8 cellular contexts compared by ENCODE assay signal in the genomic region with DNA sequence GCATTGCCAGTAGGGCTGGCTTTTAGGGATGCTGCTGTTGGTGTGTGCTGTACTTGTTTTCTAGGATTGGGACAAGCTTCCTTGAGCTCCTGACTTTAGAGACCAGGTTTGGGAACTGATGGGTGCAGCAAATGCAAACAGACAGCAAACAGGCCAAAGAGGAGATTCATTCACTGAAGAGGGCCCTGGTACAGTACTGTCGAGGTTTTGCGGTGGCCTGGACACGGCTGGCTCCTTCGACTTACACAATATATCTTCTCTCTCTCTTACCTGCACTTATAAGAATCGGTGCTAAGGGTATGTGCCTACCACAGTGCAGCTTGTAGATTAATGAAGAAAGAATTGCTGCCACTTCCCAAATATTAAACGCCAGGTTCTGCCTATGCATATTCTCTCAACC. TPM values are rescaled to one million over a fixed set of nuclear protein-coding genes. Genes with fewer than 3 reads are reported as not detected.
DNase-seq lines count a peak whose midpoint lies in the region; ATAC-seq and TF ChIP-seq lines count a peak whose summit lies in the region.

No MANE protein-coding gene starts in this region.

- peak overlapping the region; percentile 86 to 94 for H3K4me3 Mint-ChIP-seq in CD14-positive monocyte
- H3K4me3 Mint-ChIP-seq in endothelial cell (ENCODE audit: unreplicated experiment), result peak overlapping the region; percentile 89

- H3K27me3 Mint-ChIP-seq in CD14-positive monocyte (ENCODE audit: low read depth in 3 of 3) (peaks cover 0 to 5% (median 2%) of the 10 kb centered on the region in 3 donors), endothelial cell (ENCODE audit: unreplicated experiment) (no peaks in the 10 kb centered on the region)

- H3K4me1 Mint-ChIP-seq in CD14-positive monocyte, result peaks cover 17% of the 10 kb centered on the region
- peaks cover 10% of the 10 kb centered on the region for H3K4me1 Mint-ChIP-seq in endothelial cell (ENCODE audit: unreplicated experiment)

- H3K27ac Mint-ChIP-seq in CD14-positive monocyte (no peak overlapping the region), endothelial cell (ENCODE audit: unreplicated experiment) (no peak overlapping the region)

- no peak overlapping the region for H3K27ac ChIP-seq in OCI-LY3 (ENCODE audit: low read length)
- H3K27ac ChIP-seq in RWPE1, result no peak overlapping the region

- H3K9me3 ChIP-seq in OCI-LY3 (ENCODE audit: insufficient read depth, low read length) (no peaks in the 10 kb centered on the region), neuron (ENCODE audit: low read length) (no peaks in the 10 kb centered on the region)

- no peaks in the 10 kb centered on the region for H3K36me3 Mint-ChIP-seq in CD14-positive monocyte
- peaks cover 8% of the 10 kb centered on the region for H3K36me3 Mint-ChIP-seq in endothelial cell (ENCODE audit: low read depth, unreplicated experiment)

- H3K4me3 ChIP-seq in OCI-LY3 (ENCODE audit: low read length), result peak overlapping the region; percentile 97
- H3K4me3 ChIP-seq in neuron (ENCODE audit: low read length), result peak overlapping the region; percentile 86

- H2AFZ ChIP-seq in OCI-LY3 (ENCODE audit: low read depth, low read length) (peak overlapping the region; percentile 86; the same call in 1 of the 2 replicates), neuron (ENCODE audit: low read depth, low read length) (peak overlapping the region; percentile 90)

- peak overlapping the region; percentile 100 for H3K4me2 ChIP-seq in OCI-LY3 (ENCODE audit: low read length)

- no peak for ATAC-seq in GM18858 (IDR thresholded peaks at IDR 0.05; ENCODE audit: unreplicated experiment)

- TF ChIP-seq CTCF in CD14-positive monocyte (IDR thresholded peaks at IDR 0.05) (no peak), OCI-LY3 (IDR thresholded peaks at IDR 0.05; ENCODE audit: low read depth, low read length) (no peak), endothelial cell (IDR thresholded peaks at IDR 0.05; ENCODE audit: unreplicated experiment) (no peak), RWPE1 (conservative IDR thresholded peaks at IDR 0.05; ENCODE audit: low read depth) (no peak)

- no peaks in the 10 kb centered on the region for H3K27me3 ChIP-seq in OCI-LY3 (ENCODE audit: low read depth, low read length)
- no peaks in the 10 kb centered on the region for H3K27me3 ChIP-seq in neuron (ENCODE audit: insufficient read depth, low read length)

- POLR2A ChIA-PET in RWPE1 (lab: Yijun Ruan, JAX; ENCODE audit: low non-redundant PET), result no interaction called here

- CTCF ChIA-PET in RWPE1 (lab: Yijun Ruan, JAX), result no interaction called here

- intact Hi-C loops in CD14-positive monocyte (cut with micrococcal nuclease), result no loop called here

- H3K9ac ChIP-seq in OCI-LY3 (ENCODE audit: low read length), result peak overlapping the region; percentile 96

- H3K79me2 ChIP-seq in OCI-LY3 (ENCODE audit: low read length), result peaks cover 11% of the 10 kb centered on the region

- peaks cover 0 to 3% (median 0%) of the 10 kb centered on the region in 7 donors for H3K9me3 Mint-ChIP-seq in CD14-positive monocyte
- H3K9me3 Mint-ChIP-seq in endothelial cell (ENCODE audit: unreplicated experiment), result no peaks in the 10 kb centered on the region

- H3K36me3 ChIP-seq in OCI-LY3 (replicated peaks; ENCODE audit: low read depth, low read length) (no peaks in the 10 kb centered on the region), neuron (ENCODE audit: insufficient read depth, low read length) (no peaks in the 10 kb centered on the region)

- no peaks in the 10 kb centered on the region for H4K20me1 ChIP-seq in OCI-LY3 (ENCODE audit: insufficient read depth, low read length)

- DNase-seq in CD14-positive monocyte (ENCODE audit: low spot score), result no peak
- no peak for DNase-seq in endothelial cell (ENCODE audit: low spot score)
- DNase-seq in DMS79 (lab: John Stamatoyannopoulos, UW), result no peak
- DNase-seq in RWPE1 (ENCODE audit: low spot score), result no peak
- DNase-seq in NCI-H446 (lab: John Stamatoyannopoulos, UW), result no peak

- H3K4me1 ChIP-seq in OCI-LY3 (ENCODE audit: low read length) (peaks cover 12% of the 10 kb centered on the region), neuron (ENCODE audit: insufficient read depth, low read length) (peaks cover 11% of the 10 kb centered on the region)

RNA-seq across cellular contexts. Expression of gene ATP1A1, which starts 44.6 kb away (rescaled TPM):
- polyA plus RNA-seq in CD14-positive monocyte, result 10 to 100 TPM; 32.3 to 32.7 TPM
- 156 TPM for total RNA-seq in endothelial cell (ENCODE audit: unreplicated experiment)
